1 cellular context compared by ENCODE assay signal in the genomic region with DNA sequence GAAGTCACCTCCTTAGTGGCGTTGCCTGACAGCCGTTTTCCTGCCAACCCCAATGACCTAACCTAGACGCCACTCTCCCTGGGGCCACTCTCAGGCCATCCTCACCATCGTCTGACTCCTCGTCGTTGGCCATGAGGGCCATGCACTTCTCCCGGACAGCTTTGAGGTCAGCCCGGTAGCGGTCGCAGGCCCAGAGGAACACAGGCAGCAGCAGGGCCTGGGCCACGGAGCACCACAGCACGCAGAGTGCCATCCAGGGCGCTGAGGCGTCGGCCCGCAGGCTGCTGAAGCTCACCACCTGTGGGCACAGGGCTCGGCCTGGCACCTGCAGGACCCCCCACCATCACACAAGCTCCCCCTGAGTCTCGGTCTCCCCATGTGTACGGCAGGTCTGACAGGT.
TF ChIP-seq lines count a peak whose summit lies in the region.

No MANE protein-coding gene starts in this region.

TF ChIP-seq in K562, 482 proteins besides CTCF, POLR2A, EP300 and RAD21:
- no peak for TF ChIP-seq ZEB2 (IDR thresholded peaks at IDR 0.05)
- TF ChIP-seq TEAD1 (CRISPR knock-in tag; IDR thresholded peaks at IDR 0.05): 0 out of 4 replicates have a peak, but pooled peaks of 1 of the 2 experiments have one; percentile 31
- TF ChIP-seq, protein P1, sequence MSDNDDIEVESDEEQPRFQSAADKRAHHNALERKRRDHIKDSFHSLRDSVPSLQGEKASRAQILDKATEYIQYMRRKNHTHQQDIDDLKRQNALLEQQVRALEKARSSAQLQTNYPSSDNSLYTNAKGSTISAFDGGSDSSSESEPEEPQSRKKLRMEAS (CRISPR knock-in tag; IDR thresholded peaks at IDR 0.05): 0 out of 2 replicates have a peak, but pooled peaks have one; percentile 30
- 0 out of 2 replicates have a peak, but pooled peaks have one; percentile 53 for TF ChIP-seq HNRNPL (IDR thresholded peaks at IDR 0.05; ENCODE audit: low read depth, low read length)
